1 cellular context compared by ENCODE assay signal in genomic region chr1:184376359-184376758, GRCh38.
TF ChIP-seq lines count a peak whose summit lies in the region.

No MANE protein-coding gene starts in this region.

TF ChIP-seq in GM23338, 12 proteins besides CTCF, POLR2A, EP300 and RAD21 (continued from another document):
- TF ChIP-seq, protein P1, sequence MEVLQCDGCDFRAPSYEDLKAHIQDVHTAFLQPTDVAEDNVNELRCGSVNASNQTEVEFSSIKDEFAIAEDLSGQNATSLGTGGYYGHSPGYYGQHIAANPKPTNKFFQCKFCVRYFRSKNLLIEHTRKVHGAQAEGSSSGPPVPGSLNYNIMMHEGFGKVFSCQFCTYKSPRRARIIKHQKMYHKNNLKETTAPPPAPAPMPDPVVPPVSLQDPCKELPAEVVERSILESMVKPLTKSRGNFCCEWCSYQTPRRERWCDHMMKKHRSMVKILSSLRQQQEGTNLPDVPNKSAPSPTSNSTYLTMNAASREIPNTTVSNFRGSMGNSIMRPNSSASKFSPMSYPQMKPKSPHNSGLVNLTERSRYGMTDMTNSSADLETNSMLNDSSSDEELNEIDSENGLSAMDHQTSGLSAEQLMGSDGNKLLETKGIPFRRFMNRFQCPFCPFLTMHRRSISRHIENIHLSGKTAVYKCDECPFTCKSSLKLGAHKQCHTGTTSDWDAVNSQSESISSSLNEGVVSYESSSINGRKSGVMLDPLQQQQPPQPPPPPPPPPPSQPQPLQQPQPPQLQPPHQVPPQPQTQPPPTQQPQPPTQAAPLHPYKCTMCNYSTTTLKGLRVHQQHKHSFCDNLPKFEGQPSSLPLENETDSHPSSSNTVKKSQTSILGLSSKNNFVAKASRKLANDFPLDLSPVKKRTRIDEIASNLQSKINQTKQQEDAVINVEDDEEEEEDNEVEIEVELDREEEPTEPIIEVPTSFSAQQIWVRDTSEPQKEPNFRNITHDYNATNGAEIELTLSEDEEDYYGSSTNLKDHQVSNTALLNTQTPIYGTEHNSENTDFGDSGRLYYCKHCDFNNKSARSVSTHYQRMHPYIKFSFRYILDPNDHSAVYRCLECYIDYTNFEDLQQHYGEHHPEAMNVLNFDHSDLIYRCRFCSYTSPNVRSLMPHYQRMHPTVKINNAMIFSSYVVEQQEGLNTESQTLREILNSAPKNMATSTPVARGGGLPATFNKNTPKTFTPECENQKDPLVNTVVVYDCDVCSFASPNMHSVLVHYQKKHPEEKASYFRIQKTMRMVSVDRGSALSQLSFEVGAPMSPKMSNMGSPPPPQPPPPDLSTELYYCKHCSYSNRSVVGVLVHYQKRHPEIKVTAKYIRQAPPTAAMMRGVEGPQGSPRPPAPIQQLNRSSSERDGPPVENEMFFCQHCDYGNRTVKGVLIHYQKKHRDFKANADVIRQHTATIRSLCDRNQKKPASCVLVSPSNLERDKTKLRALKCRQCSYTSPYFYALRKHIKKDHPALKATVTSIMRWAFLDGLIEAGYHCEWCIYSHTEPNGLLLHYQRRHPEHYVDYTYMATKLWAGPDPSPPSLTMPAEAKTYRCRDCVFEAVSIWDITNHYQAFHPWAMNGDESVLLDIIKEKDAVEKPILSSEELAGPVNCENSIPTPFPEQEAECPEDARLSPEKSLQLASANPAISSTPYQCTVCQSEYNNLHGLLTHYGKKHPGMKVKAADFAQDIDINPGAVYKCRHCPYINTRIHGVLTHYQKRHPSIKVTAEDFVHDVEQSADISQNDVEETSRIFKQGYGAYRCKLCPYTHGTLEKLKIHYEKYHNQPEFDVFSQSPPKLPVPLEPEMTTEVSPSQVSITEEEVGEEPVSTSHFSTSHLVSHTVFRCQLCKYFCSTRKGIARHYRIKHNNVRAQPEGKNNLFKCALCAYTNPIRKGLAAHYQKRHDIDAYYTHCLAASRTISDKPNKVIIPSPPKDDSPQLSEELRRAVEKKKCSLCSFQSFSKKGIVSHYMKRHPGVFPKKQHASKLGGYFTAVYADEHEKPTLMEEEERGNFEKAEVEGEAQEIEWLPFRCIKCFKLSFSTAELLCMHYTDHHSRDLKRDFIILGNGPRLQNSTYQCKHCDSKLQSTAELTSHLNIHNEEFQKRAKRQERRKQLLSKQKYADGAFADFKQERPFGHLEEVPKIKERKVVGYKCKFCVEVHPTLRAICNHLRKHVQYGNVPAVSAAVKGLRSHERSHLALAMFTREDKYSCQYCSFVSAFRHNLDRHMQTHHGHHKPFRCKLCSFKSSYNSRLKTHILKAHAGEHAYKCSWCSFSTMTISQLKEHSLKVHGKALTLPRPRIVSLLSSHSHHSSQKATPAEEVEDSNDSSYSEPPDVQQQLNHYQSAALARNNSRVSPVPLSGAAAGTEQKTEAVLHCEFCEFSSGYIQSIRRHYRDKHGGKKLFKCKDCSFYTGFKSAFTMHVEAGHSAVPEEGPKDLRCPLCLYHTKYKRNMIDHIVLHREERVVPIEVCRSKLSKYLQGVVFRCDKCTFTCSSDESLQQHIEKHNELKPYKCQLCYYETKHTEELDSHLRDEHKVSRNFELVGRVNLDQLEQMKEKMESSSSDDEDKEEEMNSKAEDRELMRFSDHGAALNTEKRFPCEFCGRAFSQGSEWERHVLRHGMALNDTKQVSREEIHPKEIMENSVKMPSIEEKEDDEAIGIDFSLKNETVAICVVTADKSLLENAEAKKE (CRISPR knock-in tag; IDR thresholded peaks at IDR 0.05): no peak
- TF ChIP-seq, protein P2, sequence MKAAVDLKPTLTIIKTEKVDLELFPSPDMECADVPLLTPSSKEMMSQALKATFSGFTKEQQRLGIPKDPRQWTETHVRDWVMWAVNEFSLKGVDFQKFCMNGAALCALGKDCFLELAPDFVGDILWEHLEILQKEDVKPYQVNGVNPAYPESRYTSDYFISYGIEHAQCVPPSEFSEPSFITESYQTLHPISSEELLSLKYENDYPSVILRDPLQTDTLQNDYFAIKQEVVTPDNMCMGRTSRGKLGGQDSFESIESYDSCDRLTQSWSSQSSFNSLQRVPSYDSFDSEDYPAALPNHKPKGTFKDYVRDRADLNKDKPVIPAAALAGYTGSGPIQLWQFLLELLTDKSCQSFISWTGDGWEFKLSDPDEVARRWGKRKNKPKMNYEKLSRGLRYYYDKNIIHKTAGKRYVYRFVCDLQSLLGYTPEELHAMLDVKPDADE (IDR thresholded peaks at IDR 0.05): no peak
- TF ChIP-seq REST (IDR thresholded peaks at IDR 0.05; ENCODE audit: unreplicated experiment): no peak
- TF ChIP-seq EZH2 (IDR thresholded peaks at IDR 0.05; ENCODE audit: low read depth, unreplicated experiment): no peak
- no peak for TF ChIP-seq EZH2phosphoT487 (IDR thresholded peaks at IDR 0.05; ENCODE audit: unreplicated experiment)
- no peak for TF ChIP-seq ZNF331 (CRISPR knock-in tag; IDR thresholded peaks at IDR 0.05; ENCODE audit: low read depth)
- TF ChIP-seq STAT1 (IDR thresholded peaks at IDR 0.05; ENCODE audit: unreplicated experiment): no peak
- no peak for TF ChIP-seq ZNF114 (CRISPR knock-in tag; IDR thresholded peaks at IDR 0.05)
- TF ChIP-seq POLR2AphosphoS5 (IDR thresholded peaks at IDR 0.05; ENCODE audit: low read depth): no peak
- TF ChIP-seq CREB1 (CRISPR knock-in tag; IDR thresholded peaks at IDR 0.05; ENCODE audit: low read depth): no peak
